Comparison of ENCODE assay signal across 3 cellular contexts in genomic region chr5:41968153-41968723, GRCh38.
TF ChIP-seq lines count a peak whose summit lies in the region.

No MANE protein-coding gene starts in this region.

TF ChIP-seq in HCT116, 20 proteins besides CTCF, POLR2A, EP300 and RAD21 (continued from another document):
- TF ChIP-seq EZH2phosphoT487 (IDR thresholded peaks at IDR 0.05; ENCODE audit: borderline replicate concordance) = no peak
- no peak for TF ChIP-seq ZNF274 (IDR thresholded peaks at IDR 0.05; ENCODE audit: low read depth, low read length)
- TF ChIP-seq ZBTB33 (IDR thresholded peaks at IDR 0.05; ENCODE audit: extremely low read depth, insufficient replicate concordance, low read length) = no peak
- no peak for TF ChIP-seq SP1 (IDR thresholded peaks at IDR 0.05; ENCODE audit: low read depth)
- no peak for TF ChIP-seq FOSL1 (IDR thresholded peaks at IDR 0.05; ENCODE audit: low read depth)
- TF ChIP-seq ZFX (IDR thresholded peaks at IDR 0.05) = no peak
- no peak for TF ChIP-seq POLR2AphosphoS5 (IDR thresholded peaks at IDR 0.05; ENCODE audit: low read depth, low read length)
- TF ChIP-seq MAX (IDR thresholded peaks at IDR 0.05) = no peak
- no peak for TF ChIP-seq SRF (IDR thresholded peaks at IDR 0.05; ENCODE audit: low read depth)

TF ChIP-seq in WTC11, 78 proteins besides CTCF, POLR2A, EP300 and RAD21 (continued from another document):
- TF ChIP-seq USF1 (CRISPR knock-in tag; IDR thresholded peaks at IDR 0.05) = no peak
- TF ChIP-seq NFYB (CRISPR knock-in tag; conservative IDR thresholded peaks at IDR 0.05; ENCODE audit: low read depth) = no peak
- no peak for TF ChIP-seq AFF4 (CRISPR knock-in tag; IDR thresholded peaks at IDR 0.05; ENCODE audit: borderline replicate concordance)

TF ChIP-seq in GM12891, 5 proteins besides CTCF, POLR2A, EP300 and RAD21 (continued from another document):
- TF ChIP-seq SPI1 (IDR thresholded peaks at IDR 0.05; ENCODE audit: low read depth, low read length) = no peak
- TF ChIP-seq POLR2AphosphoS5 (IDR thresholded peaks at IDR 0.05; ENCODE audit: low read depth, low read length) = no peak
- TF ChIP-seq PAX5 (IDR thresholded peaks at IDR 0.05; ENCODE audit: insufficient read depth, low read length, severe bottlenecking) = no peak
